9 cellular contexts compared by ENCODE assay signal in the genomic region with DNA sequence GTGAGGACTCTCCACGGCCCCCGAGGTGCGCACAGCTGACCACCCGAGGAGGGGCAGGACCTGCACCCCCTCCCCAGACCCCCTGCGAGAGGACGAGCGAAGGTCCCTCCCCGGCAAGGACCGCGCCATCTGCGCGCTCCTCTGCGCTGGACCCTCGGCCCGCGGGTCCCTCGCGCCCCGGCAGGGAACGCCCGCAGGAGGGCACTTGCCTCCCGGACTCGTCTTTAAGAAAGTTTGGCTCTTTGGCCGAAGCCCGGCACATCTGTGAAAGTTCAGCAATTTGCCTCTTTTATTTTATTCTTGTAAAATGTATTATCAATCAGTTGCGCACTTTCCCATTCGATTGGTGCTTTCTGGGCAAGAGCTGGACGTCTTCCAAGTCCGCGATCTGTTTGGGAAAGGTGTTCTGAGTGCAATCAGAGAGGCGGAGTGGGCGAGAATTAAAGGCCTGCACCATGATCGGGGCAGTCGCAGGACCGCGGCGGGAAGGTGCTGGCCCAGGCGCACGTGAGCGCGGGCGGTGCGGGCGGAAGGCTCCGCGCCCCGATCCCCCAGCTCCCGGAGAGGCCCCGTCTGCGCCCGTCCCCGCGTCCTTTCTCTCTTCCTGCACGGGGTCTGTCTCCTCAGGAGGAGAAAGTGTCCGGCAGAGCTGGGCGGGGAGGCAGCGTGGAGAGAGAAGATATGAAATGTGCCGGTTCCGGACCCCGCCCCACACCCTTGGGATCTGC. TPM values are rescaled to one million over a fixed set of nuclear protein-coding genes. Genes with fewer than 3 reads are reported as not detected.
DNase-seq lines count a peak whose midpoint lies in the region; ATAC-seq and TF ChIP-seq lines count a peak whose summit lies in the region.
"Had no signal": no experiment of that assay in that cellular context is flagged by ENCODE, and none has a peak within 500 bp of the region (broad histone marks: within the 10 kb centered on the region; RNA-seq: fewer than 3 reads in every experiment).

No MANE protein-coding gene starts in this region.

- no peak for ATAC-seq in GM21723 (IDR thresholded peaks at IDR 0.05; ENCODE audit: unreplicated experiment)
- ATAC-seq in GM18498 (IDR thresholded peaks at IDR 0.05; ENCODE audit: unreplicated experiment), result no peak
- no peak for ATAC-seq in GM18858 (IDR thresholded peaks at IDR 0.05; ENCODE audit: unreplicated experiment)

- no peak overlapping the region for H3K27ac Mint-ChIP-seq in mesothelial cell of epicardium

- H3K4me1 Mint-ChIP-seq in mesothelial cell of epicardium, result peaks cover 14% of the 10 kb centered on the region

- no peak for TF ChIP-seq CTCF in mesothelial cell of epicardium (IDR thresholded peaks at IDR 0.05; ENCODE audit: unreplicated experiment)

- H3K9me3 Mint-ChIP-seq in mesothelial cell of epicardium, result no peaks in the 10 kb centered on the region

- H3K4me3 Mint-ChIP-seq in mesothelial cell of epicardium, result peak overlapping the region; percentile 68

- no peak overlapping the region for H3K27ac ChIP-seq in ectodermal cell (ENCODE audit: insufficient read depth, low read depth, low read length, poor library complexity, severe bottlenecking)

- H3K4me3 ChIP-seq in ectodermal cell (ENCODE audit: insufficient read depth, low read depth, low read length), result peak overlapping the region; percentile 21

- H3K9me3 ChIP-seq in ectodermal cell (ENCODE audit: control insufficient read depth, low read length), result no peaks in the 10 kb centered on the region

- DNase-seq in D341Med (ENCODE audit: low spot score), result peak; percentile 55
- DNase-seq in OCI-M1 (lab: John Stamatoyannopoulos, UW), result peak; percentile 18
- DNase-seq in mesothelial cell of epicardium (ENCODE audit: low spot score in 2 of 2, unreplicated experiment in 2 of 2), result peak in 1 of 2 experiments; percentile 47
- DNase-seq in NCI-H1092 (lab: John Stamatoyannopoulos, UW), result no peak

- no peaks in the 10 kb centered on the region for H3K36me3 ChIP-seq in ectodermal cell (ENCODE audit: control insufficient read depth, insufficient read depth, low read length)

- H3K27me3 ChIP-seq in ectodermal cell (ENCODE audit: control insufficient read depth, insufficient read depth, low read length, poor library complexity, severe bottlenecking), result peaks cover 70% of the 10 kb centered on the region

- WGBS in ectodermal cell, 2 experiments, result 1 to 2% methylated on average over 58 to 60 of the region's 60 CpGs

- peaks cover 74% of the 10 kb centered on the region for H3K27me3 Mint-ChIP-seq in mesothelial cell of epicardium (ENCODE audit: low read depth)

- H3K4me1 ChIP-seq in ectodermal cell (ENCODE audit: control insufficient read depth, insufficient read depth, low read length), result peaks cover 22% of the 10 kb centered on the region

- no peaks in the 10 kb centered on the region for H3K36me3 Mint-ChIP-seq in mesothelial cell of epicardium

RNA-seq across cellular contexts. Expression of a gene that starts 1.6 kb away (rescaled TPM):
- 0.98 TPM for polyA plus RNA-seq in ectodermal cell (2013, experiment 1 of 4)
- 0.84 TPM for polyA plus RNA-seq in ectodermal cell (2013, experiment 2 of 4)
- 0.75 TPM for polyA plus RNA-seq in ectodermal cell (2013, experiment 3 of 4)
- polyA plus RNA-seq in ectodermal cell (2013, experiment 4 of 4), result 0.57 TPM
- total RNA-seq in mesothelial cell of epicardium, result 0.50 to 1.4 TPM (median 1.1 TPM) in 3 replicates
- total RNA-seq: HT1080 had no signal

RNA-seq across cellular contexts. Expression of a gene that starts 24.8 kb away (rescaled TPM):
- 175 TPM for polyA plus RNA-seq in ectodermal cell (2013, experiment 1 of 4)
- 183 TPM for polyA plus RNA-seq in ectodermal cell (2013, experiment 2 of 4)
- 170 TPM for polyA plus RNA-seq in ectodermal cell (2013, experiment 3 of 4)
- 180 TPM for polyA plus RNA-seq in ectodermal cell (2013, experiment 4 of 4)
- 113 to 118 TPM (median 116 TPM) in 3 replicates for total RNA-seq in mesothelial cell of epicardium

RNA-seq across cellular contexts. Expression of a gene that starts 25.7 kb away (rescaled TPM):
- polyA plus RNA-seq in ectodermal cell (2013, experiment 1 of 4), result 28.9 TPM
- polyA plus RNA-seq in ectodermal cell (2013, experiment 2 of 4), result 28.7 TPM
- polyA plus RNA-seq in ectodermal cell (2013, experiment 3 of 4), result 30.9 TPM
- 30.9 TPM for polyA plus RNA-seq in ectodermal cell (2013, experiment 4 of 4)
- total RNA-seq in mesothelial cell of epicardium, result 77.6 to 85.8 TPM (median 84.2 TPM) in 3 replicates
